ENCODE assay signal across 30 cellular contexts in the genomic region with DNA sequence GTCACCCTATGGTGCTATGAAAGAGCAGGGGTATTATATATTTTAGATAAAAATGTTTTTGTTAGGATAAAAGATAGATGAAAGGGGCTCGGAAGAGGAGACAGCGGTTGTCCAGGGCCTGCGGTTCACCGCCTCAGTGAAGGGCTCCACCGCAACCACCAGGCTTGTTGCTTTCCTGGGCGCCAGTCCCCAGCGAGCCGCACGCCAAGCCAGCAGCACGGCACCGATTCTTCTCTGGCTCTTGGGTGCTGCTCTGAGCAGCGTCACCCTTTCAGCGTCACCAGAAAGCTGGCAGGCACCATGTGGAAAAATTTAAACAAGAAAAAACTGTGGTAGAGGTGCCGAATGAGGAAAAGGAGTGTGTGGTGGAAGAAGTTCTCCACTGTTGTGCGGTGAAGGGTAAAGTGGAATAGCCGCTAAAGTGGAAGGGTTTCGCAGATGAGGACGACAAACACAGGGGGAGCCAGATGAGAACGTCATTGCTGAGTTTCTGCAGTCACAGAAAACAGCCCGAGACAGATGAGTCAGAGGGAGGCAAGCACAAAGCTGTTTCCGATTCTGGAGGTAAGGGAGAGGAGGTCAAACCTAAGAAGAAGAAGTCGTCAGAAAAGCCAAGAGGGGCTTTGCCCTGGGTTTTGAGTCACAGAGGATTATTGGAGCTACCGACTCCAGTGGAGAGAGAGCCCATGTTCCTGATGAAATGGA.
DNase-seq lines count a peak whose midpoint lies in the region; FAIRE-seq and TF ChIP-seq lines count a peak whose summit lies in the region.
"Had no signal": no experiment of that assay in that cellular context is flagged by ENCODE, and none has a peak within 500 bp of the region (broad histone marks: within the 10 kb centered on the region; RNA-seq: fewer than 3 reads in every experiment).

No MANE protein-coding gene starts in this region.

- no peak for TF ChIP-seq CTCF in esophagus muscularis mucosa (IDR thresholded peaks at IDR 0.05)

- H3K4me3 ChIP-seq in esophagus muscularis mucosa, result no peak overlapping the region
- H3K4me3 ChIP-seq: A549; BLaER1 treated with 17β-estradiol and CSF1 and Interleukin-3, amounts not matched to agents 10 nM and 100 nM; HAP-1; K562; Peyer's patch; SK-N-MC had no signal

- H3K4me1 ChIP-seq in esophagus muscularis mucosa, result no peaks in the 10 kb centered on the region
- H3K4me1 ChIP-seq: A549; BLaER1 treated with 17β-estradiol and CSF1 and Interleukin-3, amounts not matched to agents 10 nM and 100 nM; Caco-2; HAP-1; Peyer's patch had no signal

- intact Hi-C loops in posterior vena cava (cut with DNase I), result loop anchor here in 1 of 2 donors (1.0 kb wide), 1 partner anchor 13 kb away; no protein-coding TSS in a partner anchor
- intact Hi-C loops in esophagus muscularis mucosa (cut with DNase I), result no loop called here

- H3K9me3 ChIP-seq in esophagus muscularis mucosa, result peaks cover 0 to 8% (median 3%) of the 10 kb centered on the region in 4 donors
- H3K9me3 ChIP-seq: A549, Caco-2, HAP-1, Peyer's patch had no signal

- DNase-seq in H4 (ENCODE audit: low spot score), result peak; percentile 59
- DNase-seq in HT1080 (ENCODE audit: low read depth), result peak; percentile 54
- DNase-seq in RPMI7951 (ENCODE audit: low read depth), result peak; percentile 33
- peak; percentile 74 for DNase-seq in posterior vena cava (ENCODE audit: low spot score)
- DNase-seq in HTR-8/SVneo (ENCODE audit: insufficient read length, low spot score), result no peak
- DNase-seq in activated CD4-positive, alpha-beta T cell treated with anti-CD3 and anti-CD28 coated beads for 4 hours, result no peak
- no peak for DNase-seq in esophagus muscularis mucosa (ENCODE audit: extremely low spot score)
- no peak for DNase-seq in NOMO-1 treated with DMSO at 0.1 percent for 48 hours (lab: John Stamatoyannopoulos, UW; ENCODE audit: unreplicated experiment)
- DNase-seq: AML-193; Caco-2; CD4-positive, alpha-beta memory T cell; Kasumi-1; MM.1S; NCI-H1048; NCI-H1417; NCI-H187; NCI-H2107; NCI-H446; NCI-H524 treated with DMSO at 0.1 percent for 48 hours; NCI-H82; Peyer's patch; SIG-M5; T-helper 17 cell had no signal

- FAIRE-seq in HTR-8/SVneo (lab: Jason Lieb, UNC), result no peak
- FAIRE-seq: A549, G401.6, K562 had no signal

- H3K27ac ChIP-seq in esophagus muscularis mucosa (replicated peaks in 1 of 4), result no peak overlapping the region
- H3K27ac ChIP-seq: A549; BLaER1 treated with 17β-estradiol and CSF1 and Interleukin-3, amounts not matched to agents 10 nM and 100 nM; HL-60; Peyer's patch; SK-N-MC had no signal

- TF ChIP-seq EP300 in esophagus muscularis mucosa (IDR thresholded peaks at IDR 0.05), result no peak

- no peaks in the 10 kb centered on the region for H3K36me3 ChIP-seq in esophagus muscularis mucosa
- H3K36me3 ChIP-seq: BLaER1 treated with 17β-estradiol and CSF1 and Interleukin-3, amounts not matched to agents 10 nM and 100 nM; HAP-1; Peyer's patch had no signal

- no peak for TF ChIP-seq POLR2A in esophagus muscularis mucosa (IDR thresholded peaks at IDR 0.05; ENCODE audit: low read depth)

- WGBS in esophagus muscularis mucosa, result 87% methylated on average over 23 of the region's 23 CpGs

- no peaks in the 10 kb centered on the region for H3K27me3 ChIP-seq in esophagus muscularis mucosa
- H3K27me3 ChIP-seq: BLaER1 treated with 17β-estradiol and CSF1 and Interleukin-3, amounts not matched to agents 10 nM and 100 nM; Peyer's patch had no signal

Comparison
In these comparisons a context has a peak if more than half of its experiments do, and no peak if none do; other contexts are left out.
1. DNase-seq: peak in H4 (single experiment), HT1080 (single experiment), RPMI7951 (single experiment) and posterior vena cava (single experiment); none in HTR-8/SVneo (single experiment), activated CD4-positive, alpha-beta T cell treated with anti-CD3 and anti-CD28 coated beads for 4 hours (0 of 2), esophagus muscularis mucosa (single experiment) and NOMO-1 treated with DMSO at 0.1 percent for 48 hours (single experiment).